8 cellular contexts compared by ENCODE assay signal in the genomic region with DNA sequence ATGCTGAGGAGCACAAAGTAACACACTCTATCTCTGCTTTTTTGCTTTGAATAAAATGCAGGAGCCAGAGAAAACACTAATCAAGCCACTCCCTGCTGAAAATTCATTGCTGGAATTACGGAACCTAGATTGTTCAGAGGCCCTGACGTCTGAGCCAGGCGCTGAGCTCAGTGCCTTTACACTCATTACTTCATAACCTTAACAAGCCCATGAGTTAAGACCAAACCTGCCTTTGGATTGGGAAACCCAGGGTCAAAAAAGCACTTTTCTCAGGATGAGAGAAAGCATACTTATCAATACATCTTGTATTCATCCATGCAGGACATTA. TPM values are rescaled to one million over a fixed set of nuclear protein-coding genes. Genes with fewer than 3 reads are reported as not detected.
DNase-seq lines count a peak whose midpoint lies in the region; ATAC-seq and TF ChIP-seq lines count a peak whose summit lies in the region.

No MANE protein-coding gene starts in this region.

- H3K4me2 ChIP-seq in skeletal muscle satellite cell (ENCODE audit: low read length): peak overlapping the region; percentile 83

- peak overlapping the region; percentile 95 to 98 for H3K4me3 Mint-ChIP-seq in CD14-positive monocyte
- peak overlapping the region; percentile 100 for H3K4me3 Mint-ChIP-seq in activated naive CD4-positive, alpha-beta T cell treated with anti-CD3 and anti-CD28 coated beads, Interleukin-2, amount 50 U/mL, for 24 hours

- peak overlapping the region; percentile 99 for H3K27ac ChIP-seq in right cardiac atrium (ENCODE audit: low read length)

- no peaks in the 10 kb centered on the region for H3K27me3 ChIP-seq in right cardiac atrium (ENCODE audit: control insufficient read depth, insufficient read depth)
- H3K27me3 ChIP-seq in skeletal muscle satellite cell (ENCODE audit: control insufficient read depth, insufficient read depth, low read length): no peaks in the 10 kb centered on the region

- H3K9me3 ChIP-seq in right cardiac atrium (ENCODE audit: control insufficient read depth, low read length): no peaks in the 10 kb centered on the region
- H3K9me3 ChIP-seq in skeletal muscle satellite cell (replicated peaks; ENCODE audit: low read length): no peaks in the 10 kb centered on the region

- H3K9me3 Mint-ChIP-seq in CD14-positive monocyte: peaks cover 0 to 2% (median 0%) of the 10 kb centered on the region in 7 donors
- no peaks in the 10 kb centered on the region for H3K9me3 Mint-ChIP-seq in activated naive CD4-positive, alpha-beta T cell treated with anti-CD3 and anti-CD28 coated beads, Interleukin-2, amount 50 U/mL, for 24 hours

- peaks cover 0 to 5% (median 3%) of the 10 kb centered on the region in 3 donors for H3K27me3 Mint-ChIP-seq in CD14-positive monocyte (ENCODE audit: low read depth in 3 of 3)
- no peaks in the 10 kb centered on the region for H3K27me3 Mint-ChIP-seq in activated naive CD4-positive, alpha-beta T cell treated with anti-CD3 and anti-CD28 coated beads, Interleukin-2, amount 50 U/mL, for 24 hours

- H3K36me3 ChIP-seq in skeletal muscle satellite cell (ENCODE audit: insufficient read depth, low read length): no peaks in the 10 kb centered on the region

- peak overlapping the region; percentile 91 for H3K9ac ChIP-seq in skeletal muscle satellite cell (ENCODE audit: low read depth, low read length)

- H3K36me3 Mint-ChIP-seq in CD14-positive monocyte: peaks cover 5 to 8% of the 10 kb centered on the region in 2 donors
- no peaks in the 10 kb centered on the region for H3K36me3 Mint-ChIP-seq in activated naive CD4-positive, alpha-beta T cell treated with anti-CD3 and anti-CD28 coated beads, Interleukin-2, amount 50 U/mL, for 24 hours

- H3K4me1 ChIP-seq in right cardiac atrium (ENCODE audit: control insufficient read depth, insufficient read depth, low read length) (peaks cover 4% of the 10 kb centered on the region), skeletal muscle satellite cell (ENCODE audit: control insufficient read depth, insufficient read depth, low read length) (peaks cover 18% of the 10 kb centered on the region)

- DNase-seq in CD14-positive monocyte (ENCODE audit: low spot score) (no peak), right cardiac atrium (peak in 2 of 3 donors; percentile 48 to 64), DMS153 (lab: John Stamatoyannopoulos, UW) (no peak), NCI-H526 (lab: John Stamatoyannopoulos, UW) (no peak)

- intact Hi-C loops in CD14-positive monocyte (cut with micrococcal nuclease): loop anchor here (5.0 to 10.0 kb wide), 5 partner anchors 85 to 252 kb away; a partner anchor contains a TSS
- intact Hi-C loops in right cardiac atrium (cut with DNase I): loop anchor here in 1 of 4 donors (10.0 kb wide), 1 partner anchor 78 kb away; no protein-coding TSS in a partner anchor

- peaks cover 56% of the 10 kb centered on the region for H3K4me1 Mint-ChIP-seq in CD14-positive monocyte
- H3K4me1 Mint-ChIP-seq in activated naive CD4-positive, alpha-beta T cell treated with anti-CD3 and anti-CD28 coated beads, Interleukin-2, amount 50 U/mL, for 24 hours: peaks cover 52% of the 10 kb centered on the region

- peak; percentile 19 for ATAC-seq in GM19351 (IDR thresholded peaks at IDR 0.05; ENCODE audit: unreplicated experiment)
- ATAC-seq in HG03469 (IDR thresholded peaks at IDR 0.05; ENCODE audit: unreplicated experiment): peak; percentile 12
- peak; percentile 60 to 77 for ATAC-seq in right cardiac atrium

- no peak for TF ChIP-seq CTCF in CD14-positive monocyte (IDR thresholded peaks at IDR 0.05)

- H3K4me3 ChIP-seq in right cardiac atrium (ENCODE audit: low read length) (peak overlapping the region; percentile 65), skeletal muscle satellite cell (ENCODE audit: low read length) (peak overlapping the region; percentile 85)

- 6% methylated on average over 3 of the region's 3 CpGs for WGBS in right cardiac atrium

- peak overlapping the region; percentile 96 to 100 (median 100) for H3K27ac Mint-ChIP-seq in CD14-positive monocyte
- H3K27ac Mint-ChIP-seq in activated naive CD4-positive, alpha-beta T cell treated with anti-CD3 and anti-CD28 coated beads, Interleukin-2, amount 50 U/mL, for 24 hours: peak overlapping the region; percentile 100

RNA-seq across cellular contexts. Expression of a gene that starts 0.8 kb away (rescaled TPM):
- polyA plus RNA-seq in CD14-positive monocyte (10 to 100 TPM; 17.7 to 22.3 TPM), right cardiac atrium (36.1 TPM)
- total RNA-seq in right cardiac atrium: 10 to 100 TPM; 25.4 to 27.2 (median 26.0) TPM
- total RNA-seq in skeletal muscle satellite cell (2012; rRNA removed): 3.5 and 4.4 TPM in 2 replicates

Comparison
In these comparisons a context has a peak if more than half of its experiments do, and no peak if none do; other contexts are left out.
1. DNase-seq: peak in right cardiac atrium (2 of 3); none in CD14-positive monocyte (single experiment), DMS153 (single experiment) and NCI-H526 (0 of 2).
2. ATAC-seq: peak in every context shown above with its lines; median percentile 68 in right cardiac atrium; 19 in GM19351; 12 in HG03469.